Comparison of ENCODE assay signal across 16 cellular contexts in the genomic region with DNA sequence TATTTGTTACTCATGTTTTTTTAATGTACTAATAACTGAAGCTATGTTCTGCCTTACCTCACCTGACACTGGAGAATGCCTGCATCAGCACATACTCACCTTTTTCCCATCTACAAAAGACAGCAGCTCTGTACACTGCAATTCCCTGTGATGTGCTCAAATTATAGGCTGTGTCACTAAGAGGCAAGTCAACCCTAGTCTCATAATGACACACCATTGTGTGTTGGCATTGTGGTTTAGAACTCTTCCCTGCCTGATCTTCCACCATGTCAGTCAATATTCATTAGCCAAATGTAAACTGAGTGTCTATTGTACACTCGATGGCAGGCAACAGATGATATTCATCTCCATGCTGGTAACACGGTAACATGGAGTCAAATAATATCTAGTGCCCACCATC.
DNase-seq lines count a peak whose midpoint lies in the region; ATAC-seq, FAIRE-seq and TF ChIP-seq lines count a peak whose summit lies in the region.
"Had no signal": no experiment of that assay in that cellular context is flagged by ENCODE, and none has a peak within 500 bp of the region (broad histone marks: within the 10 kb centered on the region; RNA-seq: fewer than 3 reads in every experiment).

No MANE protein-coding gene starts in this region.

- in situ Hi-C loops in IMR-90 (cut with MboI; ENCODE audit: low sequenced_read_pairs): loop anchor here (5.0 kb wide), 1 partner anchor 48 kb away; no protein-coding TSS in a partner anchor

- H4K5ac ChIP-seq in IMR-90 (ENCODE audit: low read depth, low read length): no peak overlapping the region

- H3K4me1 ChIP-seq in IMR-90 (ENCODE audit: control insufficient read depth, insufficient read depth, low read length) (peaks cover 2% of the 10 kb centered on the region; the same call in 1 of the 2 replicates), foreskin keratinocyte (no peaks in the 10 kb centered on the region), body of pancreas (no peaks in the 10 kb centered on the region)
- H3K4me1 ChIP-seq: Caco-2, HAP-1 had no signal

- no peaks in the 10 kb centered on the region for H3K9me3 ChIP-seq in IMR-90 (ENCODE audit: control insufficient read depth, insufficient read depth, low read length)
- no peaks in the 10 kb centered on the region for H3K9me3 ChIP-seq in body of pancreas
- H3K9me3 ChIP-seq: Caco-2, HAP-1 had no signal

- H3K14ac ChIP-seq in IMR-90 (replicated peaks; ENCODE audit: low read depth, low read length): no peak overlapping the region

- no peak overlapping the region for H4K91ac ChIP-seq in IMR-90 (ENCODE audit: insufficient read depth, low read depth, low read length)

- no peak overlapping the region for H4K8ac ChIP-seq in IMR-90 (ENCODE audit: low read depth in 2 of 2, low read length in 2 of 2)

- 0 out of 2 replicates have a peak overlapping the region, but pooled peaks have one; percentile 27 for H2AK5ac ChIP-seq in IMR-90 (ENCODE audit: low read depth, low read length)

- dilution Hi-C loops in IMR-90 (cut with HindIII; ENCODE audit: low sequenced_read_pairs, unreplicated experiment): no loop called here

- no peak overlapping the region for H2AK9ac ChIP-seq in IMR-90 (replicated peaks; ENCODE audit: low read depth, low read length, poor library complexity)

- no peak overlapping the region; the same call in 2 of the 3 replicates for H2BK15ac ChIP-seq in IMR-90 (ENCODE audit: low read depth, low read length)

- H3K27ac ChIP-seq in IMR-90 (ENCODE audit: insufficient read depth, low read length) (no peak overlapping the region), foreskin keratinocyte (no peak overlapping the region), body of pancreas (no peak overlapping the region)
- H3K27ac ChIP-seq: 22Rv1 had no signal

- 57% methylated on average over 1 of the region's 2 CpGs; no CpG with 5 or more reads in 1 of the 2 experiments for WGBS in IMR-90 (ENCODE audit: extremely low coverage in 2 of 2, insufficient read length in 1 of 2), 2 experiments
- 68 to 76% methylated on average over 2 of the region's 2 CpGs for WGBS in body of pancreas, 2 donors

- no peaks in the 10 kb centered on the region for H3K9me1 ChIP-seq in IMR-90 (ENCODE audit: insufficient read depth, low read length)

- intact Hi-C loops in IMR-90 (cut with micrococcal nuclease): no loop called here
- intact Hi-C loops in body of pancreas (cut with DNase I): no loop called here

- DNase-seq in NCI-H1417 (lab: John Stamatoyannopoulos, UW): peak in 2 of 3 experiments; percentile 24 to 66
- no peak for DNase-seq in NCI-H1417 treated with DMSO at 0.1 percent for 48 hours (lab: John Stamatoyannopoulos, UW)
- DNase-seq in IMR-90: no peak
- peak; percentile 87 for DNase-seq in NCI-H69 (lab: John Stamatoyannopoulos, UW)
- DNase-seq in foreskin keratinocyte: no peak
- DNase-seq in body of pancreas: no peak
- DNase-seq in frontal cortex (ENCODE audit: low spot score in 2 of 2): no peak
- no peak for DNase-seq in activated effector memory CD4-positive, alpha-beta T cell treated with Interleukin-2 at 50 U/mL for 16 hours
- DNase-seq: Caco-2; CD8-positive, alpha-beta memory T cell; DND-41; GDM1 had no signal

- no peak overlapping the region for H3K56ac ChIP-seq in IMR-90 (ENCODE audit: extremely low read depth, insufficient read depth, low read length)

- no peak for TF ChIP-seq RAD21 in IMR-90 (IDR thresholded peaks at IDR 0.05; ENCODE audit: low read length)

- H4K20me1 ChIP-seq in IMR-90 (ENCODE audit: insufficient read depth, low read length): no peaks in the 10 kb centered on the region

- H3K23ac ChIP-seq in IMR-90 (ENCODE audit: low read depth, low read length): peak overlapping the region; percentile 12; the same call in 1 of the 2 replicates

- no peak for ATAC-seq in IMR-90 (ENCODE audit: low read depth)
- ATAC-seq in foreskin keratinocyte: peak; percentile 33
- no peak for ATAC-seq in body of pancreas

- no peaks in the 10 kb centered on the region for H3K36me3 ChIP-seq in IMR-90 (ENCODE audit: control insufficient read depth, insufficient read depth, low read length)
- H3K36me3 ChIP-seq in body of pancreas (replicated peaks in 1 of 2; ENCODE audit: insufficient read depth in 1 of 2, low read depth in 2 of 2): no peaks in the 10 kb centered on the region
- H3K36me3 ChIP-seq: HAP-1 had no signal

- no peak overlapping the region for H3K9ac ChIP-seq in IMR-90 (ENCODE audit: low read depth, low read length)

- H3K18ac ChIP-seq in IMR-90 (ENCODE audit: low read depth, low read length): no peak overlapping the region

- no peak overlapping the region for H2BK120ac ChIP-seq in IMR-90 (ENCODE audit: low read depth, low read length)

- H3K4me2 ChIP-seq in IMR-90 (ENCODE audit: low read depth, low read length): no peak overlapping the region

- no peak overlapping the region for H2BK20ac ChIP-seq in IMR-90 (ENCODE audit: low read depth, low read length)

- H3K27me3 ChIP-seq in IMR-90 (ENCODE audit: control insufficient read depth, insufficient read depth, low read length) (no peaks in the 10 kb centered on the region), foreskin keratinocyte (no peaks in the 10 kb centered on the region), body of pancreas (no peaks in the 10 kb centered on the region)

- TF ChIP-seq CTCF in IMR-90 (conservative IDR thresholded peaks at IDR 0.05; ENCODE audit: low read depth, low read length) (no peak), foreskin keratinocyte (conservative IDR thresholded peaks at IDR 0.05) (no peak), body of pancreas (IDR thresholded peaks at IDR 0.05) (no peak)

- CTCF ChIA-PET in IMR-90 (lab: Yijun Ruan, JAX): no interaction called here

- H3K4me3 ChIP-seq in IMR-90 (ENCODE audit: insufficient read depth, low read depth, low read length): no peak overlapping the region
- H3K4me3 ChIP-seq in body of pancreas: no peak overlapping the region
- H3K4me3 ChIP-seq: HAP-1 had no signal

- no peak overlapping the region for H2BK5ac ChIP-seq in IMR-90 (ENCODE audit: low read depth, low read length, poor library complexity, severe bottlenecking)

- no peak overlapping the region for H2AFZ ChIP-seq in IMR-90 (replicated peaks; ENCODE audit: low read length, poor library complexity)

- FAIRE-seq in frontal cortex (lab: Jason Lieb, UNC): no peak
- FAIRE-seq: GM12892, H1 had no signal

- no peak overlapping the region for H3K4ac ChIP-seq in IMR-90 (ENCODE audit: low read depth, low read length)

- POLR2A ChIA-PET in IMR-90 (lab: Charles Lee; ENCODE audit: unreplicated experiment): no interaction called here

- TF ChIP-seq POLR2A in IMR-90 (IDR thresholded peaks at IDR 0.05; ENCODE audit: low read depth, low read length) (no peak), body of pancreas (IDR thresholded peaks at IDR 0.05) (no peak)

- no TSS peak for BruUV-seq in IMR-90 (replicated peaks; lab: Mats Ljungman, UMichigan)

- H3K79me1 ChIP-seq in IMR-90 (ENCODE audit: low read depth in 1 of 2, low read length in 2 of 2): no peaks in the 10 kb centered on the region

TF ChIP-seq in IMR-90, 13 proteins besides CTCF, POLR2A, EP300 and RAD21:
- TF ChIP-seq, protein P1, sequence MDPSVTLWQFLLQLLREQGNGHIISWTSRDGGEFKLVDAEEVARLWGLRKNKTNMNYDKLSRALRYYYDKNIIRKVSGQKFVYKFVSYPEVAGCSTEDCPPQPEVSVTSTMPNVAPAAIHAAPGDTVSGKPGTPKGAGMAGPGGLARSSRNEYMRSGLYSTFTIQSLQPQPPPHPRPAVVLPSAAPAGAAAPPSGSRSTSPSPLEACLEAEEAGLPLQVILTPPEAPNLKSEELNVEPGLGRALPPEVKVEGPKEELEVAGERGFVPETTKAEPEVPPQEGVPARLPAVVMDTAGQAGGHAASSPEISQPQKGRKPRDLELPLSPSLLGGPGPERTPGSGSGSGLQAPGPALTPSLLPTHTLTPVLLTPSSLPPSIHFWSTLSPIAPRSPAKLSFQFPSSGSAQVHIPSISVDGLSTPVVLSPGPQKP (IDR thresholded peaks at IDR 0.05; ENCODE audit: borderline replicate concordance, low read depth, low read length): no peak
- TF ChIP-seq RFX5 (IDR thresholded peaks at IDR 0.05; ENCODE audit: low read depth, low read length) (no peak), BHLHE40 (IDR thresholded peaks at IDR 0.05; ENCODE audit: low read depth, low read length) (no peak), MAZ (IDR thresholded peaks at IDR 0.05; ENCODE audit: borderline replicate concordance, low read depth, low read length) (no peak), CHD1 (IDR thresholded peaks at IDR 0.05; ENCODE audit: low read depth, low read length) (no peak), FOS (IDR thresholded peaks at IDR 0.05; ENCODE audit: low read depth, low read length) (no peak), CEBPB (IDR thresholded peaks at IDR 0.05; ENCODE audit: low read depth, low read length) (no peak), MXI1 (IDR thresholded peaks at IDR 0.05; ENCODE audit: borderline replicate concordance, low read depth, low read length) (no peak), RCOR1 (IDR thresholded peaks at IDR 0.05; ENCODE audit: insufficient replicate concordance, low read length) (no peak), SMC3 (IDR thresholded peaks at IDR 0.05; ENCODE audit: low read depth, low read length) (no peak), MAFK (IDR thresholded peaks at IDR 0.05; ENCODE audit: low read depth, low read length) (no peak), NFE2L2 (IDR thresholded peaks at IDR 0.05; ENCODE audit: low read depth, low read length) (no peak)
- TF ChIP-seq, protein P2, sequence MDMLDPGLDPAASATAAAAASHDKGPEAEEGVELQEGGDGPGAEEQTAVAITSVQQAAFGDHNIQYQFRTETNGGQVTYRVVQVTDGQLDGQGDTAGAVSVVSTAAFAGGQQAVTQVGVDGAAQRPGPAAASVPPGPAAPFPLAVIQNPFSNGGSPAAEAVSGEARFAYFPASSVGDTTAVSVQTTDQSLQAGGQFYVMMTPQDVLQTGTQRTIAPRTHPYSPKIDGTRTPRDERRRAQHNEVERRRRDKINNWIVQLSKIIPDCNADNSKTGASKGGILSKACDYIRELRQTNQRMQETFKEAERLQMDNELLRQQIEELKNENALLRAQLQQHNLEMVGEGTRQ (IDR thresholded peaks at IDR 0.05; ENCODE audit: low read depth, low read length): no peak

Comparison
In these comparisons a context has a peak if more than half of its experiments do, and no peak if none do; other contexts are left out.
1. DNase-seq: peak in NCI-H1417 (2 of 3) and NCI-H69 (single experiment); none in NCI-H1417 treated with DMSO at 0.1 percent for 48 hours (single experiment), IMR-90 (single experiment), foreskin keratinocyte (0 of 2), body of pancreas (0 of 4), frontal cortex (0 of 2) and activated effector memory CD4-positive, alpha-beta T cell treated with Interleukin-2 at 50 U/mL for 16 hours (single experiment).